In genomic region chr10:76874896-76875295, GRCh38 we compare ENCODE assay signal across 17 cellular contexts.
"Had no signal": no experiment of that assay in that cellular context is flagged by ENCODE, and none has a peak within 500 bp of the region (broad histone marks: within the 10 kb centered on the region; RNA-seq: fewer than 3 reads in every experiment).

No MANE protein-coding gene starts in this region.

- DNase-seq: activated CD4-positive, alpha-beta T cell treated with anti-CD3 and anti-CD28 coated beads, Interleukin-2, amount 10 ng/mL, durations not matched to agents 7 days and 5 days; activated CD8-positive, alpha-beta T cell treated with anti-CD3 and anti-CD28 coated beads, Interleukin-2, amount 10 ng/mL, durations not matched to agents 7 days and 5 days; activated effector memory CD4-positive, alpha-beta T cell treated with Interleukin-2 at 50 U/mL for 16 hours; activated naive CD4-positive, alpha-beta T cell treated with anti-CD3 and anti-CD28 coated beads, Interleukin-2, amount 10 ng/mL, durations not matched to agents 7 days and 5 days; activated naive CD8-positive, alpha-beta T cell treated with anti-CD3 and anti-CD28 coated beads, Interleukin-2, amount 50 U/mL, for 24 hours; activated T-cell treated with anti-CD3 and anti-CD28 coated beads, Interleukin-2, amount 50 U/mL, for 24 hours; effector CD8-positive, alpha-beta T cell; occipital lobe; retina; stimulated activated CD4-positive, alpha-beta T cell treated with anti-CD3 and anti-CD28 coated beads, Interleukin-2, amount 100 ng/mL, for 24 hours; stimulated activated naive CD4-positive, alpha-beta T cell treated with Interleukin-2 at 50 U/mL for 16 hours; T-helper 1 cell; T-helper 9 cell had no signal

- ATAC-seq: activated CD8-positive, alpha-beta T cell treated with anti-CD3 and anti-CD28 coated beads, Interleukin-2, amount 10 ng/mL, durations not matched to agents 7 days and 5 days; activated naive CD8-positive, alpha-beta T cell treated with anti-CD3 and anti-CD28 coated beads, Interleukin-2, amount 50 U/mL, for 24 hours; left lobe of liver; SK-N-SH treated with all-trans-retinoic acid at 6 μM for 48 hours had no signal

- FAIRE-seq: astrocyte, keratinocyte had no signal
